1 cellular context compared by ENCODE assay signal in the genomic region with DNA sequence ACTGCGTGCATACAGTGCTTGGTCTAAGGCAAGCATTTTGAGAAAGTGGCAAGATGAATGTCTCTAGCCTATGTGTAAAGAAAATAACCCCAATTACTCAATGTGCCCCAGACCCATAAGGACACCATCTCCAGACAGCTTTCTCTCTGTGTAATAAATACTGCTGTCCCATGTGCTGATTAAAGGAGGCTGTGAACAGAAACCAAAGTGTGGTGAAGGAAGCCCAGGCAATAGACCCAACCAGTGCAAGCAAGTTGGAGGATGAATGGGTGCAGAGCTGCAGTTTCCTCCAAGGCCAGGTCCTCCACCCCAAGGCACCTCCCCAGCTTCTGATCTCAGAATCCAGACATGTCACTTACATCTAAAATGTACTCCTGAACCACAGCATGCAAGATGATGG.
TF ChIP-seq lines count a peak whose summit lies in the region.

No MANE protein-coding gene starts in this region.

TF ChIP-seq in IMR-90, 13 proteins besides CTCF, POLR2A, EP300 and RAD21:
- TF ChIP-seq RCOR1 (IDR thresholded peaks at IDR 0.05; ENCODE audit: insufficient replicate concordance, low read length) (no peak), MAFK (IDR thresholded peaks at IDR 0.05; ENCODE audit: low read depth, low read length) (no peak), SMC3 (IDR thresholded peaks at IDR 0.05; ENCODE audit: low read depth, low read length) (no peak)
- TF ChIP-seq, protein P1, sequence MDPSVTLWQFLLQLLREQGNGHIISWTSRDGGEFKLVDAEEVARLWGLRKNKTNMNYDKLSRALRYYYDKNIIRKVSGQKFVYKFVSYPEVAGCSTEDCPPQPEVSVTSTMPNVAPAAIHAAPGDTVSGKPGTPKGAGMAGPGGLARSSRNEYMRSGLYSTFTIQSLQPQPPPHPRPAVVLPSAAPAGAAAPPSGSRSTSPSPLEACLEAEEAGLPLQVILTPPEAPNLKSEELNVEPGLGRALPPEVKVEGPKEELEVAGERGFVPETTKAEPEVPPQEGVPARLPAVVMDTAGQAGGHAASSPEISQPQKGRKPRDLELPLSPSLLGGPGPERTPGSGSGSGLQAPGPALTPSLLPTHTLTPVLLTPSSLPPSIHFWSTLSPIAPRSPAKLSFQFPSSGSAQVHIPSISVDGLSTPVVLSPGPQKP (IDR thresholded peaks at IDR 0.05; ENCODE audit: borderline replicate concordance, low read depth, low read length), result no peak
